8 cellular contexts compared by ENCODE assay signal in genomic region chr1:107965112-107965991, GRCh38. TPM values are rescaled to one million over a fixed set of nuclear protein-coding genes. Genes with fewer than 3 reads are reported as not detected.
A peak's percentile ranks its signal among the peaks of the same experiment; 100 is the strongest.
DNase-seq lines count a peak whose midpoint lies in the region; ATAC-seq lines count a peak whose summit lies in the region.

Gene VAV3 (minus strand): TSS chr1:107965180. CDS start chr1:107964869, 311 bp downstream.

- H3K27ac ChIP-seq in ACC112 (ENCODE audit: low read depth, low read length) (no peak within 1 kb of the TSS), mesendoderm (ENCODE audit: low read depth, low read length) (no peak within 1 kb of the TSS)

- H3K4ac ChIP-seq in mesendoderm (ENCODE audit: low read depth, low read length), result no peak within 1 kb of the TSS

- no CpG with 5 or more reads among the region's 72 CpGs for WGBS in mesendoderm (ENCODE audit: extremely low coverage, insufficient coverage, low lambda C conversion rate)

- no peak within 1 kb of the TSS for H3K23ac ChIP-seq in mesendoderm (ENCODE audit: low read length)

- ATAC-seq in GM19351 (IDR thresholded peaks at IDR 0.05; ENCODE audit: unreplicated experiment) (peak; percentile 24), HG02981 (IDR thresholded peaks at IDR 0.05; ENCODE audit: unreplicated experiment) (no peak)

- H2BK5ac ChIP-seq in mesendoderm (ENCODE audit: low read length), result no peak within 1 kb of the TSS

- H3K4me2 ChIP-seq in mesendoderm (ENCODE audit: low read length), result peak within 1 kb of the TSS; percentile 99

- peak within 1 kb of the TSS; percentile 88 for H3K56ac ChIP-seq in mesendoderm (ENCODE audit: low read length)

- DNase-seq in NCI-H748 treated with DMSO at 0.1 percent for 48 hours (lab: John Stamatoyannopoulos, UW) (peak; percentile 69), activated T-cell treated with anti-CD3 and anti-CD28 coated beads for 1 hour (ENCODE audit: low read depth) (peak; percentile 47), epidermal melanocyte (ENCODE audit: insufficient read length, low spot score) (peak; percentile 67), mesendoderm (peak; percentile 94)
- DNase-seq in stimulated activated CD8-positive, alpha-beta memory T cell treated with anti-CD3 and anti-CD28 coated beads, Interleukin-12 subunit alpha, Interleukin-12 subunit beta, amount 100 ng/mL, for 24 hours (ENCODE audit: extremely low read depth), result peak; percentile 41

- H3K79me2 ChIP-seq in ACC112 (ENCODE audit: control insufficient read depth, insufficient read depth, low read length, unreplicated experiment) (no peaks in the 10 kb centered on the region), mesendoderm (ENCODE audit: control insufficient read depth, insufficient read depth, low read length) (no peaks in the 10 kb centered on the region)

- H3K36me3 ChIP-seq in ACC112 (ENCODE audit: insufficient read depth, low read length), result no peaks in the 10 kb centered on the region
- no peaks in the 10 kb centered on the region for H3K36me3 ChIP-seq in mesendoderm (ENCODE audit: control insufficient read depth, insufficient read depth, low read length)

- H3K18ac ChIP-seq in mesendoderm (ENCODE audit: low read length), result peak within 1 kb of the TSS; percentile 56

- peak within 1 kb of the TSS; percentile 7 for H4K8ac ChIP-seq in mesendoderm (ENCODE audit: low read depth, low read length)

- no peak within 1 kb of the TSS for H2BK120ac ChIP-seq in mesendoderm (ENCODE audit: low read depth, low read length)

- H3K4me1 ChIP-seq in ACC112 (ENCODE audit: control insufficient read depth, insufficient read depth, low read length, unreplicated experiment) (peaks cover 3% of the 10 kb centered on the region), mesendoderm (ENCODE audit: control insufficient read depth, low read depth, low read length) (peaks cover 6% of the 10 kb centered on the region)

- no peak within 1 kb of the TSS for H4K5ac ChIP-seq in mesendoderm (ENCODE audit: low read length)

- H3K79me1 ChIP-seq in mesendoderm (ENCODE audit: low read length), result peaks cover 3% of the 10 kb centered on the region

- H2BK15ac ChIP-seq in mesendoderm (replicated peaks; ENCODE audit: low read depth), result no peak within 1 kb of the TSS

- H2AK5ac ChIP-seq in mesendoderm (ENCODE audit: low read length), result no peak within 1 kb of the TSS

- H2AFZ ChIP-seq in ACC112 (ENCODE audit: low read length, unreplicated experiment), result no peak within 1 kb of the TSS

- peak within 1 kb of the TSS; percentile 68 for H3K4me3 ChIP-seq in ACC112 (ENCODE audit: low read depth, low read length)
- H3K4me3 ChIP-seq in mesendoderm (ENCODE audit: low read length), result peak within 1 kb of the TSS; percentile 70

- peak within 1 kb of the TSS; percentile 70 for H3K9ac ChIP-seq in mesendoderm (ENCODE audit: low read length)

- H3K27me3 ChIP-seq in ACC112 (ENCODE audit: insufficient read depth, low read length) (peaks cover 47% of the 10 kb centered on the region), mesendoderm (ENCODE audit: insufficient read depth, low read length, poor library complexity) (no peaks in the 10 kb centered on the region)

RNA-seq across cellular contexts. Expression of gene VAV3, which starts in this region (rescaled TPM):
- 4.8 TPM for polyA plus RNA-seq in mesendoderm (2013, experiment 1 of 2)
- polyA plus RNA-seq in mesendoderm (2013, experiment 2 of 2), result 4.6 TPM

Comparison
In these comparisons a context has a peak if more than half of its experiments do, and no peak if none do; other contexts are left out.
1. DNase-seq: peak in every context shown above with its lines; median percentile 94 in mesendoderm; 69 in NCI-H748 treated with DMSO at 0.1 percent for 48 hours; 67 in epidermal melanocyte; 47 in activated T-cell treated with anti-CD3 and anti-CD28 coated beads for 1 hour; 41 in stimulated activated CD8-positive, alpha-beta memory T cell treated with anti-CD3 and anti-CD28 coated beads, Interleukin-12 subunit alpha, Interleukin-12 subunit beta, amount 100 ng/mL, for 24 hours.